Comparison of ENCODE assay signal across 23 cellular contexts in genomic region chr9:112680731-112681402, GRCh38.
"Had no signal": no experiment of that assay in that cellular context is flagged by ENCODE, and none has a peak within 500 bp of the region (broad histone marks: within the 10 kb centered on the region; RNA-seq: fewer than 3 reads in every experiment).

No MANE protein-coding gene starts in this region.

- DNase-seq: activated CD4-positive, alpha-beta T cell treated with anti-CD3 and anti-CD28 coated beads, Interleukin-2, amount 50 U/mL, for 1 hour; activated CD8-positive, alpha-beta memory T cell treated with anti-CD3 and anti-CD28 coated beads for 24 hours; activated effector memory CD4-positive, alpha-beta T cell treated with anti-CD3 and anti-CD28 coated beads, Interleukin-2, amount 50 U/mL, for 16 hours; activated naive CD4-positive, alpha-beta T cell treated with anti-CD3 and anti-CD28 coated beads, Interleukin-2, amount 50 U/mL, for 16 hours; activated T-cell treated with anti-CD3 and anti-CD28 coated beads, Interleukin-2, amount 50 U/mL, for 72 hours; head of caudate nucleus; immature natural killer cell; left cardiac atrium; psoas muscle; right cardiac atrium; testis; upper lobe of left lung had no signal

- H3K9me3 ChIP-seq: testis had no signal

- H3K27ac ChIP-seq: ascending aorta, coronary artery, psoas muscle, skin epidermis, testis, upper lobe of left lung had no signal

- H3K4me1 ChIP-seq: ascending aorta, psoas muscle, testis, upper lobe of left lung had no signal

- H3K4me1 Mint-ChIP-seq: immature natural killer cell, mesothelial cell of epicardium had no signal

- H3K4me3 ChIP-seq: ascending aorta, coronary artery, lung, psoas muscle, skin epidermis, testis, upper lobe of left lung had no signal

- ATAC-seq: activated CD4-positive, CD25-positive, alpha-beta regulatory T cell treated with anti-CD3 and anti-CD28 coated beads, Interleukin-2, amount 50 U/mL, for 24 hours; activated T-cell treated with anti-CD3 and anti-CD28 coated beads, Interleukin-2, amount 50 U/mL, for 72 hours; left cardiac atrium; psoas muscle; right cardiac atrium; stimulated activated memory B cell treated with anti-CD40 and anti-IgM and Interleukin-4, amounts not matched to agents 10 μg/mL and 1 μg/mL and 100 μg/mL, for 72 hours had no signal

- H3K4me3 Mint-ChIP-seq: activated T-cell treated with anti-CD3 and anti-CD28 coated beads, Interleukin-2, amount 50 U/mL, for 72 hours; immature natural killer cell; mesothelial cell of epicardium; natural killer cell treated with Interleukin-12 subunit alpha and Interleukin-12 subunit beta and Interleukin-15 and Interleukin-18, amount 100 ng/mL, for 72 hours; stimulated activated memory B cell treated with anti-CD40 and anti-IgM and Interleukin-4, amounts not matched to agents 10 μg/mL and 1 μg/mL and 100 μg/mL, for 72 hours; T-helper 1 cell treated with Interleukin-12 subunit alpha and Interleukin-12 subunit beta and Interleukin-4 antibody, amounts not matched to agents 30 μg/mL and 1 μg/mL, for 36 hours had no signal

- H3K27me3 ChIP-seq: ascending aorta, testis, upper lobe of left lung had no signal

- FAIRE-seq: endometrium, frontal cortex had no signal

- H3K27me3 Mint-ChIP-seq: stimulated activated memory B cell treated with anti-CD40 and anti-IgM and Interleukin-4, amounts not matched to agents 10 μg/mL and 1 μg/mL and 100 μg/mL, for 72 hours had no signal

- H3K27ac Mint-ChIP-seq: activated T-cell treated with anti-CD3 and anti-CD28 coated beads, Interleukin-2, amount 50 U/mL, for 72 hours; immature natural killer cell; mesothelial cell of epicardium; natural killer cell treated with Interleukin-12 subunit alpha and Interleukin-12 subunit beta and Interleukin-15 and Interleukin-18, amount 100 ng/mL, for 72 hours; stimulated activated memory B cell treated with anti-CD40 and anti-IgM and Interleukin-4, amounts not matched to agents 10 μg/mL and 1 μg/mL and 100 μg/mL, for 72 hours; T-helper 1 cell treated with Interleukin-12 subunit alpha and Interleukin-12 subunit beta and Interleukin-4 antibody, amounts not matched to agents 30 μg/mL and 1 μg/mL, for 36 hours had no signal
